15 cellular contexts compared by ENCODE assay signal in the genomic region with DNA sequence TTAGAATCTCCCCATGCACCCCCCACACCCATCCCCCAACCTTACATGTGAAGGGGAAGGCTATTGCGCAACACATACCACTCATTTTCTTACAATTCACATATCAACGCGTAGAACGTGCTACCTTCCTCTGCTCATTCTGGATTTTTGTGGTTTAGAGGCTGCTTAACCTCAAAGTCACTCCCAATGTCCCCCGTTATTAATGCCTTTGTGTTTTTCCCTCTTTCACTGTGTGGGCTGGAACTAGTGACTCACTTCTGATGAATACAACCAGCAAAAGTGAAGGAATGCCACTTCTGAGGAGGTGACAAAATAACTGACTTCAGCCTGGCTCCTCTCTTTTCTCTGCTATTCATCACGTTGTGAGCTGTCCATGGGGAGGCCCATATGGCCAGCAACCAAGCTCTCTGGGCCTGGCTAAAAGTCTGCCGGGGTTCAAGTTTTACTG.
A peak's percentile ranks its signal among the peaks of the same experiment; 100 is the strongest.
DNase-seq lines count a peak whose midpoint lies in the region; ATAC-seq, FAIRE-seq and TF ChIP-seq lines count a peak whose summit lies in the region.
"Had no signal": no experiment of that assay in that cellular context is flagged by ENCODE, and none has a peak within 500 bp of the region (broad histone marks: within the 10 kb centered on the region; RNA-seq: fewer than 3 reads in every experiment).

No MANE protein-coding gene starts in this region.

- H3K4me3 ChIP-seq in epithelial cell of proximal tubule (ENCODE audit: low read depth, low read length) = no peak overlapping the region
- no peak overlapping the region for H3K4me3 ChIP-seq in retinal pigment epithelial cell (ENCODE audit: low read length)
- H3K4me3 ChIP-seq: right atrium auricular region had no signal

- peak; percentile 91 for FAIRE-seq in RCC 7860 (lab: Jason Lieb, UNC)

- DNase-seq in HCEC 1CT (peak; percentile 15), RCC 7860 (ENCODE audit: low spot score) (peak; percentile 92), epithelial cell of proximal tubule (ENCODE audit: low read depth) (peak; percentile 64), retinal pigment epithelial cell (ENCODE audit: low read depth) (peak; percentile 81), iPS-NIHi11 (ENCODE audit: low spot score) (no peak), GM20000 (ENCODE audit: low spot score) (no peak)
- DNase-seq: activated T-cell treated with anti-CD3 and anti-CD28 coated beads, Interleukin-2, amount 50 U/mL, for 48 hours; CD8-positive, alpha-beta T cell; GF-D8; immature natural killer cell; naive thymus-derived CD8-positive, alpha-beta T cell; NCI-H2029; NCI-H774 had no signal

- no peak for TF ChIP-seq CTCF in epithelial cell of proximal tubule (conservative IDR thresholded peaks at IDR 0.05; ENCODE audit: low read depth, low read length)
- TF ChIP-seq CTCF in retinal pigment epithelial cell (conservative IDR thresholded peaks at IDR 0.05; ENCODE audit: low read depth, low read length) = no peak
- TF ChIP-seq CTCF in GM20000 (IDR thresholded peaks at IDR 0.05; ENCODE audit: extremely low read depth, missing control alignments) = no peak

- no peak for ATAC-seq in HG02870 (IDR thresholded peaks at IDR 0.05; ENCODE audit: unreplicated experiment)
- ATAC-seq: CD8-positive, alpha-beta T cell; naive thymus-derived CD8-positive, alpha-beta T cell had no signal

Comparison
In these comparisons a context has a peak if more than half of its experiments do, and no peak if none do; other contexts are left out.
1. DNase-seq: peak in HCEC 1CT (single experiment), RCC 7860 (single experiment), epithelial cell of proximal tubule (single experiment) and retinal pigment epithelial cell (single experiment); none in iPS-NIHi11 (single experiment) and GM20000 (single experiment).